In the genomic region with DNA sequence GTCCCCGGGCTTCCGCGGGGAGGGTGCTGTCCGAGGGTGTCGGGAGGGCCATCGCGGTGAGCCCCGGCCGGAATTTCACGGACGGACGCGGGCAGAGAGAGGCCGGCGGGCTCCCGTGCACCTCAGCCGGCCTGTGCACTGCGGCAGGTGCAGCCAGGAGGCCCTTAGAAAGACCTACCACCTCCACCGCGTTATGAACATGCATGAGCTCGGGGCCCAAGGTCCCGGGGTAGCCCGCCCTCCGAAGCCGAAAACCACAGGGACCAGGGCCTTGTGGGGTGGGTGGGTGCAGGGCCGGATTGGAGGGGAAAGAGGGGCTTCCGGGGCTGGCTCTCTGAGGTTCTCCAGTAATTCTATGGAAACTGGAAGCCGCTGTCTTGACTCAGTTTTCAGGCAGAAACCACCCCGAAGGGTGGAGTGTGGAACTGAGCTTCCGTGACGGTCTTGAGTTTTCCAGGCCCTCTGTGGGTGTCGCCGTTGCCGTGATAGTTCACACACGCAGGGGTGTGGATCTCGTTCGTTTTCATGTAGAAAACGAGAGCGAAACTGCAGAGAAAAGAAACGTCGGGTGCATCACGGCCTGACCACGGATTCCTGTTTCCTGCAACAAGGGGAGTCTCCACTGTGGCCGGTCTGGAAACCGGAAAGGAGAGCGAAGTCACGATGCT, we compare ENCODE assay signal across 11 cellular contexts. TPM values are rescaled to one million over a fixed set of nuclear protein-coding genes. Genes with fewer than 3 reads are reported as not detected.
DNase-seq lines count a peak whose midpoint lies in the region; ATAC-seq, FAIRE-seq and TF ChIP-seq lines count a peak whose summit lies in the region.
"Not testable (repeated sequence)": the region's sequence is repeated elsewhere in the genome, so short reads cannot be mapped to it uniquely, and the experiment has no call there.
"Had no signal": no experiment of that assay in that cellular context is flagged by ENCODE, and none has a peak within 500 bp of the region (broad histone marks: within the 10 kb centered on the region; RNA-seq: fewer than 3 reads in every experiment).

No MANE protein-coding gene starts in this region.

- WGBS in endodermal cell (ENCODE audit: insufficient coverage in 1 of 2, insufficient read length in 1 of 2), 2 experiments = 82 to 87% methylated on average over 10 to 31 of the region's 47 CpGs
- 50% methylated on average over 27 of the region's 47 CpGs for WGBS in HepG2 (ENCODE audit: low lambda C conversion rate)

- POLR2A ChIA-PET in A673 (lab: Charles Lee; ENCODE audit: low non-redundant PET); activated CD4-positive, alpha-beta T cell treated with anti-CD3 and anti-CD28 coated beads for 36 hours (lab: Charles Lee); HepG2 (lab: Yijun Ruan, JAX): not testable (repeated sequence)

- not testable (repeated sequence) for H3K79me2 ChIP-seq in HepG2 (ENCODE audit: insufficient read depth, low read length)

- H3K4me3 ChIP-seq in A673 (ENCODE audit: low read depth, low read length, poor library complexity, severe bottlenecking) = peak overlapping the region; percentile 19
- not testable (repeated sequence) for H3K4me3 ChIP-seq in endodermal cell (ENCODE audit: low read length); HepG2 (replicated peaks in 1 of 3; ENCODE audit: insufficient read depth in 1 of 3, low read depth in 2 of 3, low read length in 3 of 3)

- not testable (repeated sequence) for H3K36me3 Mint-ChIP-seq in activated CD4-positive, alpha-beta T cell treated with anti-CD3 and anti-CD28 coated beads for 36 hours (ENCODE audit: low read depth); activated naive CD4-positive, alpha-beta T cell treated with anti-CD3 and anti-CD28 coated beads, Interleukin-2, amount 50 U/mL, for 24 hours; endodermal cell (ENCODE audit: low read depth)

- H3K9me3 Mint-ChIP-seq in activated CD4-positive, alpha-beta T cell treated with anti-CD3 and anti-CD28 coated beads for 36 hours (ENCODE audit: low read depth); activated naive CD4-positive, alpha-beta T cell treated with anti-CD3 and anti-CD28 coated beads, Interleukin-2, amount 50 U/mL, for 24 hours: not testable (repeated sequence)
- H3K9me3 Mint-ChIP-seq in endodermal cell = peaks cover 41% of the 10 kb centered on the region

- BruUV-seq in A673 (replicated peaks; lab: Mats Ljungman, UMichigan); HepG2 (replicated peaks; lab: Mats Ljungman, UMichigan): not testable (repeated sequence)

- CTCF ChIA-PET in A673 (lab: Charles Lee); activated CD4-positive, alpha-beta T cell treated with anti-CD3 and anti-CD28 coated beads for 36 hours (lab: Charles Lee); HepG2 (lab: Yijun Ruan, JAX; ENCODE audit: low intra/inter-chr PET ratio, low total read pairs): not testable (repeated sequence)

- H3K4me2 ChIP-seq in HepG2 (ENCODE audit: low read depth, low read length) = not testable (repeated sequence)

- not testable (repeated sequence) for H4K20me1 ChIP-seq in HepG2 (ENCODE audit: insufficient read depth, low read length)

- not testable (repeated sequence) for TF ChIP-seq POLR2A in HepG2 (IDR thresholded peaks at IDR 0.05; ENCODE audit: insufficient read depth in 1 of 2, low read depth in 2 of 2, low read length in 2 of 2)

- not testable (repeated sequence) for TF ChIP-seq EP300 in HepG2 (IDR thresholded peaks at IDR 0.05; ENCODE audit: low read depth in 2 of 2, low read length in 2 of 2); HepG2 (CRISPR knock-in tag; IDR thresholded peaks at IDR 0.05; ENCODE audit: borderline replicate concordance)

- intact Hi-C loops in A673 (cut with micrococcal nuclease; ENCODE audit: unreplicated experiment); HepG2 (cut with micrococcal nuclease; ENCODE audit: unreplicated experiment): not testable (repeated sequence)
- intact Hi-C loops in activated CD4-positive, alpha-beta T cell treated with anti-CD3 and anti-CD28 coated beads for 36 hours (cut with DNase I, micrococcal nuclease) = loop anchor here in 1 of 2 experiments (5.0 kb wide), 1 partner anchor 80 kb away; the partner anchor contains the start of gene FRG1

- DNase-seq in A673 (ENCODE audit: low spot score) (peak; percentile 11), endodermal cell (peak; percentile 47), retina (peak; percentile 55)
- DNase-seq in activated CD4-positive, alpha-beta T cell treated with anti-CD3 and anti-CD28 coated beads for 36 hours = peak; percentile 30
- DNase-seq in HepG2 (ENCODE audit: low spot score) = not testable (repeated sequence)

- FAIRE-seq in HepG2 (lab: Jason Lieb, UNC) = not testable (repeated sequence)

- H3K4me1 ChIP-seq in A673 (ENCODE audit: insufficient read depth, low read length, poor library complexity, severe bottlenecking); endodermal cell (ENCODE audit: control insufficient read depth, insufficient read depth, low read length); HepG2 (ENCODE audit: insufficient read depth, low read length): not testable (repeated sequence)

- peaks cover 36% of the 10 kb centered on the region for H3K27me3 Mint-ChIP-seq in activated CD4-positive, alpha-beta T cell treated with anti-CD3 and anti-CD28 coated beads for 36 hours
- H3K27me3 Mint-ChIP-seq in activated naive CD4-positive, alpha-beta T cell treated with anti-CD3 and anti-CD28 coated beads, Interleukin-2, amount 50 U/mL, for 24 hours = peaks cover 31% of the 10 kb centered on the region
- not testable (repeated sequence) for H3K27me3 Mint-ChIP-seq in endodermal cell (ENCODE audit: insufficient read depth)

- ATAC-seq in GM19351 (IDR thresholded peaks at IDR 0.05; ENCODE audit: unreplicated experiment) (peak; percentile 49), HG03175 (IDR thresholded peaks at IDR 0.05; ENCODE audit: unreplicated experiment) (peak; percentile 52), HepG2 (peak; percentile 71)
- ATAC-seq in activated CD4-positive, alpha-beta T cell treated with anti-CD3 and anti-CD28 coated beads for 36 hours = peak; percentile 20

- H3K36me3 ChIP-seq in A673 (ENCODE audit: insufficient read depth, low read length, poor library complexity, severe bottlenecking); endodermal cell (ENCODE audit: control insufficient read depth, insufficient read depth, low read length); HepG2 (replicated peaks in 1 of 2; ENCODE audit: control insufficient read depth in 1 of 2, insufficient read depth in 2 of 2, low read length in 2 of 2): not testable (repeated sequence)

- H3K27ac Mint-ChIP-seq in activated CD4-positive, alpha-beta T cell treated with anti-CD3 and anti-CD28 coated beads for 36 hours; activated naive CD4-positive, alpha-beta T cell treated with anti-CD3 and anti-CD28 coated beads, Interleukin-2, amount 50 U/mL, for 24 hours; endodermal cell: not testable (repeated sequence)

- H3K27ac ChIP-seq in A673 (ENCODE audit: low read depth, low read length, poor library complexity, severe bottlenecking); endodermal cell (ENCODE audit: low read depth, low read length); HepG2 (ENCODE audit: extremely low read length, insufficient read depth, low read length): not testable (repeated sequence)

- not testable (repeated sequence) for TF ChIP-seq RAD21 in HepG2 (CRISPR knock-in tag; IDR thresholded peaks at IDR 0.05)

- not testable (repeated sequence) for H2AFZ ChIP-seq in HepG2 (ENCODE audit: low read length)

- TF ChIP-seq CTCF in A673 (conservative IDR thresholded peaks at IDR 0.05; ENCODE audit: low read depth, low read length); endodermal cell (conservative IDR thresholded peaks at IDR 0.05); HepG2 (CRISPR knock-in tag; IDR thresholded peaks at IDR 0.05): not testable (repeated sequence)

- H3K27me3 ChIP-seq in A673 (replicated peaks; ENCODE audit: insufficient read depth, low read depth, low read length, poor library complexity) (peaks cover 32% of the 10 kb centered on the region), HepG2 (ENCODE audit: control insufficient read depth in 1 of 2, insufficient read depth in 2 of 2, low read length in 2 of 2) (peaks cover 2 to 17% of the 10 kb centered on the region in 2 experiments; a peak in 2 of 5 replicates)
- not testable (repeated sequence) for H3K27me3 ChIP-seq in endodermal cell (ENCODE audit: control insufficient read depth, insufficient read depth, low read length, poor library complexity, severe bottlenecking)

- not testable (repeated sequence) for H3K9me3 ChIP-seq in A673 (ENCODE audit: low read depth, low read length, poor library complexity, severe bottlenecking); endodermal cell (ENCODE audit: control insufficient read depth, low read length); HepG2 (ENCODE audit: low read length)

- H3K4me1 Mint-ChIP-seq in activated CD4-positive, alpha-beta T cell treated with anti-CD3 and anti-CD28 coated beads for 36 hours = peaks cover 26% of the 10 kb centered on the region
- peaks cover 16% of the 10 kb centered on the region for H3K4me1 Mint-ChIP-seq in activated naive CD4-positive, alpha-beta T cell treated with anti-CD3 and anti-CD28 coated beads, Interleukin-2, amount 50 U/mL, for 24 hours
- H3K4me1 Mint-ChIP-seq in endodermal cell = not testable (repeated sequence)

- in situ Hi-C loops in HepG2 (cut with HindIII; ENCODE audit: extremely low pct_ligation_motif_present, low pct_unique_long_range_greater_than_20kb) = not testable (repeated sequence)

- not testable (repeated sequence) for H3K9ac ChIP-seq in endodermal cell (ENCODE audit: extremely low read depth, low read length, poor library complexity, severe bottlenecking); HepG2 (ENCODE audit: insufficient read depth, low read depth, low read length)

- peak overlapping the region; percentile 53 for H3K4me3 Mint-ChIP-seq in activated CD4-positive, alpha-beta T cell treated with anti-CD3 and anti-CD28 coated beads for 36 hours
- peak overlapping the region; percentile 74 for H3K4me3 Mint-ChIP-seq in activated naive CD4-positive, alpha-beta T cell treated with anti-CD3 and anti-CD28 coated beads, Interleukin-2, amount 50 U/mL, for 24 hours
- not testable (repeated sequence) for H3K4me3 Mint-ChIP-seq in endodermal cell

RNA-seq across cellular contexts. Expression of gene FRG2, which starts 4.3 kb away (rescaled TPM):
- total RNA-seq in A673 (2021) (67.1 and 79.1 TPM in 2 replicates), endodermal cell (not detected), HepG2 (2016; rRNA removed; fragmentation: Illumina TruSeq; extraction: Trizol) (not detected in 2 replicates)
- not detected for total RNA-seq in activated CD4-positive, alpha-beta T cell treated with anti-CD3 and anti-CD28 coated beads for 36 hours
- polyA plus RNA-seq in endodermal cell (2013, experiment 1 of 2) = not detected
- polyA plus RNA-seq in endodermal cell (2013, experiment 2 of 2) = not detected
- not detected in 2 replicates for total RNA-seq in HepG2 (2016; cell fraction: cytosol; rRNA removed; fragmentation: Illumina TruSeq; extraction: Trizol; ENCODE audit: low read depth)
- total RNA-seq in HepG2 (2016; cell fraction: insoluble cytoplasmic fraction; rRNA removed; fragmentation: Illumina TruSeq; extraction: Trizol) = not detected in 2 replicates
- total RNA-seq in HepG2 (2016; cell fraction: membrane; rRNA removed; fragmentation: Illumina TruSeq; extraction: Trizol) = not detected in 2 replicates
- not detected in 2 replicates for total RNA-seq in HepG2 (2016; cell fraction: nucleus; rRNA removed; fragmentation: Illumina TruSeq; extraction: Trizol)
- polyA plus RNA-seq in HepG2 (2011; rRNA removed) = not detected in 2 replicates
- 0.03 and 0.06 TPM in 2 replicates for polyA plus RNA-seq in HepG2 (2011; cell fraction: cytosol; rRNA removed)
- not detected in 2 replicates for polyA plus RNA-seq in HepG2 (2011; cell fraction: nucleus; rRNA removed)
- polyA plus RNA-seq in HepG2 (2012) = not detected in 2 replicates
- polyA plus RNA-seq in HepG2 (2016; cell fraction: cytosol; fragmentation: Illumina TruSeq; extraction: Trizol; ENCODE audit: low read depth) = not detected in 2 replicates
- polyA plus RNA-seq in HepG2 (2016; cell fraction: insoluble cytoplasmic fraction; fragmentation: Illumina TruSeq; extraction: Trizol; ENCODE audit: low read depth) = not detected in 2 replicates
- not detected in 2 replicates for polyA plus RNA-seq in HepG2 (2016; cell fraction: membrane; fragmentation: Illumina TruSeq; extraction: Trizol; ENCODE audit: low read depth)
- polyA plus RNA-seq in HepG2 (2016; cell fraction: nucleus; fragmentation: Illumina TruSeq; extraction: Trizol; ENCODE audit: insufficient read depth, low read depth) = not detected in 2 replicates
- polyA minus RNA-seq in HepG2 (2011; rRNA and poly(A)+ RNA removed; ENCODE audit: low replicate concordance) = 0.12 TPM in 1 of 2 replicates, not detected in the other
- polyA minus RNA-seq in HepG2 (2011; cell fraction: cytosol; rRNA and poly(A)+ RNA removed) = not detected in 2 replicates
- polyA minus RNA-seq in HepG2 (2011; cell fraction: nucleus; rRNA and poly(A)+ RNA removed) = not detected in 2 replicates
- total RNA-seq: HT-29, MCF 10A, subcutaneous adipose tissue had no signal

RNA-seq across cellular contexts. Expression of gene DBET, which starts 41.6 kb away (rescaled TPM):
- total RNA-seq in A673 (2021) = 0.09 TPM in 1 of 2 replicates, not detected in the other
- not detected for total RNA-seq in activated CD4-positive, alpha-beta T cell treated with anti-CD3 and anti-CD28 coated beads for 36 hours
- not detected for total RNA-seq in endodermal cell
- not detected for polyA plus RNA-seq in endodermal cell (2013, experiment 1 of 2)
- not detected for polyA plus RNA-seq in endodermal cell (2013, experiment 2 of 2)
- not detected in 2 replicates for total RNA-seq in HepG2 (2016; rRNA removed; fragmentation: Illumina TruSeq; extraction: Trizol)
- total RNA-seq in HepG2 (2016; cell fraction: cytosol; rRNA removed; fragmentation: Illumina TruSeq; extraction: Trizol; ENCODE audit: low read depth) = not detected in 2 replicates
- total RNA-seq in HepG2 (2016; cell fraction: insoluble cytoplasmic fraction; rRNA removed; fragmentation: Illumina TruSeq; extraction: Trizol) = not detected in 2 replicates
- not detected in 2 replicates for total RNA-seq in HepG2 (2016; cell fraction: membrane; rRNA removed; fragmentation: Illumina TruSeq; extraction: Trizol)
- not detected in 2 replicates for total RNA-seq in HepG2 (2016; cell fraction: nucleus; rRNA removed; fragmentation: Illumina TruSeq; extraction: Trizol)
- polyA plus RNA-seq in HepG2 (2011; rRNA removed) = not detected in 2 replicates
- not detected in 2 replicates for polyA plus RNA-seq in HepG2 (2011; cell fraction: cytosol; rRNA removed)
- polyA plus RNA-seq in HepG2 (2011; cell fraction: nucleus; rRNA removed) = not detected in 2 replicates
- not detected in 2 replicates for polyA plus RNA-seq in HepG2 (2012)
- not detected in 2 replicates for polyA plus RNA-seq in HepG2 (2016; cell fraction: cytosol; fragmentation: Illumina TruSeq; extraction: Trizol; ENCODE audit: low read depth)
- polyA plus RNA-seq in HepG2 (2016; cell fraction: insoluble cytoplasmic fraction; fragmentation: Illumina TruSeq; extraction: Trizol; ENCODE audit: low read depth) = not detected in 2 replicates
- not detected in 2 replicates for polyA plus RNA-seq in HepG2 (2016; cell fraction: membrane; fragmentation: Illumina TruSeq; extraction: Trizol; ENCODE audit: low read depth)
- polyA plus RNA-seq in HepG2 (2016; cell fraction: nucleus; fragmentation: Illumina TruSeq; extraction: Trizol; ENCODE audit: insufficient read depth, low read depth) = not detected in 2 replicates
- polyA minus RNA-seq in HepG2 (2011; rRNA and poly(A)+ RNA removed; ENCODE audit: low replicate concordance) = not detected in 2 replicates
- not detected in 2 replicates for polyA minus RNA-seq in HepG2 (2011; cell fraction: cytosol; rRNA and poly(A)+ RNA removed)
- polyA minus RNA-seq in HepG2 (2011; cell fraction: nucleus; rRNA and poly(A)+ RNA removed) = not detected in 2 replicates
- total RNA-seq: HT-29, MCF 10A, subcutaneous adipose tissue had no signal

Comparison
In these comparisons a context has a peak if more than half of its experiments do, and no peak if none do; other contexts are left out.
1. ATAC-seq: peak in every context shown above with its lines; median percentile 71 in HepG2; 52 in HG03175; 49 in GM19351; 20 in activated CD4-positive, alpha-beta T cell treated with anti-CD3 and anti-CD28 coated beads for 36 hours.
2. RNA of gene FRG2, which starts 4.3 kb away (total RNA-seq): 67.1 to 79.1 TPM in A673; not detected in activated CD4-positive, alpha-beta T cell treated with anti-CD3 and anti-CD28 coated beads for 36 hours, not detected in endodermal cell and not detected in HepG2; every median in the first group is over 10 times any median in the second.